Comparison of ENCODE assay signal across 9 cellular contexts in genomic region chr3:42804831-42805821, GRCh38. TPM values are rescaled to one million over a fixed set of nuclear protein-coding genes. Genes with fewer than 3 reads are reported as not detected.
A peak's percentile ranks its signal among the peaks of the same experiment; 100 is the strongest.
DNase-seq lines count a peak whose midpoint lies in the region; ATAC-seq and TF ChIP-seq lines count a peak whose summit lies in the region.
"Had no signal": no experiment of that assay in that cellular context is flagged by ENCODE, and none has a peak within 500 bp of the region (broad histone marks: within the 10 kb centered on the region; RNA-seq: fewer than 3 reads in every experiment).

No MANE protein-coding gene starts in this region.

- no peaks in the 10 kb centered on the region for H3K9me3 ChIP-seq in KOPT-K1 (ENCODE audit: insufficient read depth, low read length, poor library complexity, severe bottlenecking)
- no peaks in the 10 kb centered on the region for H3K9me3 ChIP-seq in liver (ENCODE audit: control insufficient read depth in 4 of 4, low read length in 3 of 4)

- ATAC-seq in HG03520 (IDR thresholded peaks at IDR 0.05; ENCODE audit: unreplicated experiment), result no peak

- H3K27ac Mint-ChIP-seq in activated naive CD4-positive, alpha-beta T cell treated with anti-CD3 and anti-CD28 coated beads, Interleukin-2, amount 10 ng/mL, durations not matched to agents 7 days and 5 days, result no peak overlapping the region
- peak overlapping the region; percentile 99 for H3K27ac Mint-ChIP-seq in chondrocyte (ENCODE audit: unreplicated experiment)

- TF ChIP-seq RAD21 in liver (IDR thresholded peaks at IDR 0.05), result no peak

- H3K4me1 Mint-ChIP-seq in activated naive CD4-positive, alpha-beta T cell treated with anti-CD3 and anti-CD28 coated beads, Interleukin-2, amount 10 ng/mL, durations not matched to agents 7 days and 5 days, result peaks cover 47% of the 10 kb centered on the region
- H3K4me1 Mint-ChIP-seq in chondrocyte (ENCODE audit: low read depth), result peaks cover 38% of the 10 kb centered on the region

- peak overlapping the region; percentile 67 to 88 (median 77) for H3K4me3 ChIP-seq in liver (ENCODE audit: low read depth in 1 of 3, low read length in 3 of 3)

- peaks cover 40% of the 10 kb centered on the region for H3K27me3 Mint-ChIP-seq in activated naive CD4-positive, alpha-beta T cell treated with anti-CD3 and anti-CD28 coated beads, Interleukin-2, amount 10 ng/mL, durations not matched to agents 7 days and 5 days
- peaks cover 10% of the 10 kb centered on the region for H3K27me3 Mint-ChIP-seq in chondrocyte (ENCODE audit: low read depth)

- peaks cover 2 to 40% (median 21%) of the 10 kb centered on the region in 4 donors for H3K4me1 ChIP-seq in liver (ENCODE audit: control insufficient read depth in 4 of 4, insufficient read depth in 4 of 4, low read length in 3 of 4)

- peak; percentile 23 for DNase-seq in activated naive CD4-positive, alpha-beta T cell treated with anti-CD3 and anti-CD28 coated beads, Interleukin-2, amount 10 ng/mL, durations not matched to agents 7 days and 5 days
- DNase-seq in activated naive CD4-positive, alpha-beta T cell treated with Interleukin-2 at 50 U/mL for 16 hours, result no peak
- DNase-seq in chondrocyte (ENCODE audit: low spot score) (no peak), cerebellar nuclear complex (lab: John Stamatoyannopoulos, UW) (no peak)

- CTCF ChIA-PET in activated naive CD4-positive, alpha-beta T cell treated with anti-CD3 and anti-CD28 coated beads, Interleukin-2, amount 10 ng/mL, durations not matched to agents 7 days and 5 days (lab: Charles Lee), result interaction anchor here (0.5 to 2.1 kb wide), 3 partner anchors 11 to 34 kb away, joined by 3 to 7 read pairs (median 5); no protein-coding TSS in a partner anchor

- peak overlapping the region; percentile 61 to 81 for H3K9ac ChIP-seq in liver (ENCODE audit: low read depth in 1 of 2, low read length in 2 of 2)

- no peaks in the 10 kb centered on the region for H3K27me3 ChIP-seq in liver (ENCODE audit: control insufficient read depth in 4 of 4, insufficient read depth in 4 of 4, low read length in 3 of 4)

- H3K36me3 ChIP-seq in KOPT-K1 (ENCODE audit: insufficient read depth, low read length) (peaks cover 7% of the 10 kb centered on the region; the same call in 1 of the 2 replicates), liver (ENCODE audit: control insufficient read depth in 4 of 4, insufficient read depth in 3 of 4, low read depth in 1 of 4, low read length in 3 of 4) (no peaks in the 10 kb centered on the region)

- H3K36me3 Mint-ChIP-seq in activated naive CD4-positive, alpha-beta T cell treated with anti-CD3 and anti-CD28 coated beads, Interleukin-2, amount 10 ng/mL, durations not matched to agents 7 days and 5 days, result peaks cover 10% of the 10 kb centered on the region
- H3K36me3 Mint-ChIP-seq in chondrocyte (ENCODE audit: low read depth), result no peaks in the 10 kb centered on the region

- TF ChIP-seq CTCF in chondrocyte (IDR thresholded peaks at IDR 0.05), result no peak
- TF ChIP-seq CTCF in liver (IDR thresholded peaks at IDR 0.05; ENCODE audit: low read depth, low read length, missing input control), result no peak

- WGBS in liver, result 13% methylated on average over 36 of the region's 36 CpGs

- no peaks in the 10 kb centered on the region for H3K9me3 Mint-ChIP-seq in activated naive CD4-positive, alpha-beta T cell treated with anti-CD3 and anti-CD28 coated beads, Interleukin-2, amount 10 ng/mL, durations not matched to agents 7 days and 5 days
- no peaks in the 10 kb centered on the region for H3K9me3 Mint-ChIP-seq in chondrocyte (ENCODE audit: low read depth)

- peak overlapping the region; percentile 96 for H3K4me3 Mint-ChIP-seq in activated naive CD4-positive, alpha-beta T cell treated with anti-CD3 and anti-CD28 coated beads, Interleukin-2, amount 10 ng/mL, durations not matched to agents 7 days and 5 days
- peak overlapping the region; percentile 100 for H3K4me3 Mint-ChIP-seq in chondrocyte (ENCODE audit: unreplicated experiment)

- H3K27ac ChIP-seq in KOPT-K1 (ENCODE audit: low read depth, low read length, poor library complexity, severe bottlenecking) (peak overlapping the region; percentile 79), liver (ENCODE audit: low read depth in 1 of 2, low read length in 2 of 2) (peak overlapping the region; percentile 93 to 95), temporal lobe (ENCODE audit: low read depth, low read length) (peak overlapping the region; percentile 88)

TF ChIP-seq in liver, 16 proteins besides CTCF, POLR2A, EP300 and RAD21:
- no peak for TF ChIP-seq TAF1 (conservative IDR thresholded peaks at IDR 0.05)
- TF ChIP-seq FOXA2 (IDR thresholded peaks at IDR 0.05), result peak; percentile 54
- TF ChIP-seq, protein P1, sequence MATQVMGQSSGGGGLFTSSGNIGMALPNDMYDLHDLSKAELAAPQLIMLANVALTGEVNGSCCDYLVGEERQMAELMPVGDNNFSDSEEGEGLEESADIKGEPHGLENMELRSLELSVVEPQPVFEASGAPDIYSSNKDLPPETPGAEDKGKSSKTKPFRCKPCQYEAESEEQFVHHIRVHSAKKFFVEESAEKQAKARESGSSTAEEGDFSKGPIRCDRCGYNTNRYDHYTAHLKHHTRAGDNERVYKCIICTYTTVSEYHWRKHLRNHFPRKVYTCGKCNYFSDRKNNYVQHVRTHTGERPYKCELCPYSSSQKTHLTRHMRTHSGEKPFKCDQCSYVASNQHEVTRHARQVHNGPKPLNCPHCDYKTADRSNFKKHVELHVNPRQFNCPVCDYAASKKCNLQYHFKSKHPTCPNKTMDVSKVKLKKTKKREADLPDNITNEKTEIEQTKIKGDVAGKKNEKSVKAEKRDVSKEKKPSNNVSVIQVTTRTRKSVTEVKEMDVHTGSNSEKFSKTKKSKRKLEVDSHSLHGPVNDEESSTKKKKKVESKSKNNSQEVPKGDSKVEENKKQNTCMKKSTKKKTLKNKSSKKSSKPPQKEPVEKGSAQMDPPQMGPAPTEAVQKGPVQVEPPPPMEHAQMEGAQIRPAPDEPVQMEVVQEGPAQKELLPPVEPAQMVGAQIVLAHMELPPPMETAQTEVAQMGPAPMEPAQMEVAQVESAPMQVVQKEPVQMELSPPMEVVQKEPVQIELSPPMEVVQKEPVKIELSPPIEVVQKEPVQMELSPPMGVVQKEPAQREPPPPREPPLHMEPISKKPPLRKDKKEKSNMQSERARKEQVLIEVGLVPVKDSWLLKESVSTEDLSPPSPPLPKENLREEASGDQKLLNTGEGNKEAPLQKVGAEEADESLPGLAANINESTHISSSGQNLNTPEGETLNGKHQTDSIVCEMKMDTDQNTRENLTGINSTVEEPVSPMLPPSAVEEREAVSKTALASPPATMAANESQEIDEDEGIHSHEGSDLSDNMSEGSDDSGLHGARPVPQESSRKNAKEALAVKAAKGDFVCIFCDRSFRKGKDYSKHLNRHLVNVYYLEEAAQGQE (IDR thresholded peaks at IDR 0.05), result no peak
- TF ChIP-seq SP1 (IDR thresholded peaks at IDR 0.05), result peak; percentile 34
- TF ChIP-seq NR2F2 (IDR thresholded peaks at IDR 0.05), result no peak
- TF ChIP-seq FOXA1 (IDR thresholded peaks at IDR 0.05), result no peak
- TF ChIP-seq MAX (IDR thresholded peaks at IDR 0.05), result peak; percentile 41
- TF ChIP-seq HNF4G (IDR thresholded peaks at IDR 0.05), result no peak
- TF ChIP-seq, protein P2, sequence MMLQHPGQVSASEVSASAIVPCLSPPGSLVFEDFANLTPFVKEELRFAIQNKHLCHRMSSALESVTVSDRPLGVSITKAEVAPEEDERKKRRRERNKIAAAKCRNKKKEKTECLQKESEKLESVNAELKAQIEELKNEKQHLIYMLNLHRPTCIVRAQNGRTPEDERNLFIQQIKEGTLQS (IDR thresholded peaks at IDR 0.05), result peak; percentile 33
- peak; percentile 68 for TF ChIP-seq YY1 (IDR thresholded peaks at IDR 0.05)
- TF ChIP-seq, protein P3, sequence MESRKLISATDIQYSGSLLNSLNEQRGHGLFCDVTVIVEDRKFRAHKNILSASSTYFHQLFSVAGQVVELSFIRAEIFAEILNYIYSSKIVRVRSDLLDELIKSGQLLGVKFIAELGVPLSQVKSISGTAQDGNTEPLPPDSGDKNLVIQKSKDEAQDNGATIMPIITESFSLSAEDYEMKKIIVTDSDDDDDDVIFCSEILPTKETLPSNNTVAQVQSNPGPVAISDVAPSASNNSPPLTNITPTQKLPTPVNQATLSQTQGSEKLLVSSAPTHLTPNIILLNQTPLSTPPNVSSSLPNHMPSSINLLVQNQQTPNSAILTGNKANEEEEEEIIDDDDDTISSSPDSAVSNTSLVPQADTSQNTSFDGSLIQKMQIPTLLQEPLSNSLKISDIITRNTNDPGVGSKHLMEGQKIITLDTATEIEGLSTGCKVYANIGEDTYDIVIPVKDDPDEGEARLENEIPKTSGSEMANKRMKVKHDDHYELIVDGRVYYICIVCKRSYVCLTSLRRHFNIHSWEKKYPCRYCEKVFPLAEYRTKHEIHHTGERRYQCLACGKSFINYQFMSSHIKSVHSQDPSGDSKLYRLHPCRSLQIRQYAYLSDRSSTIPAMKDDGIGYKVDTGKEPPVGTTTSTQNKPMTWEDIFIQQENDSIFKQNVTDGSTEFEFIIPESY (IDR thresholded peaks at IDR 0.05), result peak; percentile 56
- peak in 1 of 2 donors; percentile 69 for TF ChIP-seq GABPA (IDR thresholded peaks at IDR 0.05 in 1 of 2, conservative IDR thresholded peaks at IDR 0.05 in 1 of 2)
- TF ChIP-seq RXRA (IDR thresholded peaks at IDR 0.05), result peak; percentile 70 to 75
- peak; percentile 16 to 60 for TF ChIP-seq HNF4A (conservative IDR thresholded peaks at IDR 0.05)
- TF ChIP-seq JUND (IDR thresholded peaks at IDR 0.05), result peak in 1 of 2 donors; percentile 13
- TF ChIP-seq EGR1 (IDR thresholded peaks at IDR 0.05; ENCODE audit: low read depth in 2 of 2), result no peak
TF ChIP-seq in liver: peak in this region for 10.

RNA-seq across cellular contexts. Expression of gene HIGD1A, which starts 0.8 kb away (rescaled TPM):
- total RNA-seq in chondrocyte (78.6 to 89.7 TPM (median 78.7 TPM) in 3 replicates), liver (100 to 1,000 TPM; 117 to 234 TPM), temporal lobe (87.8 TPM)
- polyA plus RNA-seq in liver, result 100 to 1,000 TPM; 256 TPM

RNA-seq across cellular contexts. Expression of gene ACKR2, which starts 4.1 kb away (rescaled TPM):
- total RNA-seq in chondrocyte, result 0.41 to 1.2 TPM (median 1.0 TPM) in 3 replicates
- total RNA-seq in liver, result 10 to 100 TPM; 12.5 to 19.3 TPM
- 1 to 10 TPM; 7.3 to 9.2 TPM for polyA plus RNA-seq in liver
- 0.74 TPM for total RNA-seq in temporal lobe
- total RNA-seq: pulmonary artery endothelial cell had no signal

RNA-seq across cellular contexts. Expression of gene CCDC13, which starts 32.1 kb away (rescaled TPM):
- 0.40 to 0.77 TPM in 2 of 3 replicates, not detected in the other for total RNA-seq in chondrocyte
- 1 to 10 TPM in 1 of 2 donors, under 1 TPM in 1; 0.42 to 2.3 TPM for total RNA-seq in liver
- polyA plus RNA-seq in liver, result 1 to 10 TPM in 1 of 2 donors, under 1 TPM in 1; 0.69 to 1.4 TPM
- total RNA-seq in temporal lobe, result 2.7 TPM
